In genomic region chr1:198829948-198830347, GRCh38 we compare ENCODE assay signal across 13 cellular contexts.
DNase-seq lines count a peak whose midpoint lies in the region; ATAC-seq and TF ChIP-seq lines count a peak whose summit lies in the region.
"Had no signal": no experiment of that assay in that cellular context is flagged by ENCODE, and none has a peak within 500 bp of the region (broad histone marks: within the 10 kb centered on the region; RNA-seq: fewer than 3 reads in every experiment).

No MANE protein-coding gene starts in this region.

- CTCF ChIA-PET in OCI-LY7 (lab: Charles Lee; ENCODE audit: unreplicated experiment): no interaction called here
- CTCF ChIA-PET in activated CD8-positive, alpha-beta memory T cell treated with anti-CD3 and anti-CD28 coated beads, Interleukin-2, amount 10 ng/mL, durations not matched to agents 7 days and 5 days (lab: Charles Lee): no interaction called here
- CTCF ChIA-PET in activated CD4-positive, alpha-beta memory T cell treated with anti-CD3 and anti-CD28 coated beads for 36 hours (lab: Charles Lee): interaction anchor here (2.1 kb wide), 1 partner anchor 283 kb away, joined by 6 read pairs; no protein-coding TSS in a partner anchor

- H3K79me2 ChIP-seq in OCI-LY7 (ENCODE audit: insufficient read depth, low read depth, low read length): no peaks in the 10 kb centered on the region
- H3K79me2 ChIP-seq in osteoblast (ENCODE audit: insufficient read depth, low read length): no peaks in the 10 kb centered on the region

- BruUV-seq in OCI-LY7 (replicated peaks; lab: Mats Ljungman, UMichigan): no TSS peak

- H3K9me3 Mint-ChIP-seq in activated CD8-positive, alpha-beta memory T cell treated with anti-CD3 and anti-CD28 coated beads, Interleukin-2, amount 10 ng/mL, durations not matched to agents 7 days and 5 days (ENCODE audit: low read depth): no peaks in the 10 kb centered on the region
- H3K9me3 Mint-ChIP-seq in activated CD4-positive, alpha-beta memory T cell treated with anti-CD3 and anti-CD28 coated beads for 36 hours: no peaks in the 10 kb centered on the region
- H3K9me3 Mint-ChIP-seq: central memory CD8-positive, alpha-beta T cell; IgD-negative memory B cell; T-cell had no signal

- no peaks in the 10 kb centered on the region for H3K9me3 ChIP-seq in OCI-LY7 (ENCODE audit: low read length)
- H3K9me3 ChIP-seq in osteoblast (ENCODE audit: low read depth, low read length): no peaks in the 10 kb centered on the region
- no peaks in the 10 kb centered on the region for H3K9me3 ChIP-seq in HAP-1
- H3K9me3 ChIP-seq: neutrophil had no signal

- H3K27ac Mint-ChIP-seq in activated CD8-positive, alpha-beta memory T cell treated with anti-CD3 and anti-CD28 coated beads, Interleukin-2, amount 10 ng/mL, durations not matched to agents 7 days and 5 days: no peak overlapping the region
- no peak overlapping the region for H3K27ac Mint-ChIP-seq in activated CD4-positive, alpha-beta memory T cell treated with anti-CD3 and anti-CD28 coated beads for 36 hours
- H3K27ac Mint-ChIP-seq: IgD-negative memory B cell, T-cell had no signal

- H3K4me2 ChIP-seq in OCI-LY7 (ENCODE audit: low read length) (no peak overlapping the region), osteoblast (ENCODE audit: insufficient read depth, low read length) (no peak overlapping the region)

- DNase-seq in GM12864 (ENCODE audit: low read depth) (no peak), OCI-LY7 (ENCODE audit: low spot score) (no peak), epithelial cell of proximal tubule (ENCODE audit: low read depth) (no peak), osteoblast (ENCODE audit: insufficient read length, low spot score, missing footprints) (no peak), HAP-1 (ENCODE audit: low spot score in 2 of 2) (no peak)
- DNase-seq in activated CD8-positive, alpha-beta memory T cell treated with anti-CD3 and anti-CD28 coated beads, Interleukin-2, amount 10 ng/mL, durations not matched to agents 7 days and 5 days: no peak
- no peak for DNase-seq in activated CD4-positive, alpha-beta memory T cell treated with anti-CD3 and anti-CD28 coated beads for 36 hours
- DNase-seq: NCI-H510A; stimulated activated CD4-positive, alpha-beta T cell treated with anti-CD3 and anti-CD28 coated beads, Interleukin-4, amount 100 ng/mL, for 1 hour; T-cell had no signal

- POLR2A ChIA-PET in OCI-LY7 (lab: Charles Lee): no interaction called here
- POLR2A ChIA-PET in activated CD4-positive, alpha-beta memory T cell treated with anti-CD3 and anti-CD28 coated beads for 36 hours (lab: Charles Lee): no interaction called here

- no peak for ATAC-seq in activated CD8-positive, alpha-beta memory T cell treated with anti-CD3 and anti-CD28 coated beads, Interleukin-2, amount 10 ng/mL, durations not matched to agents 7 days and 5 days
- ATAC-seq: T-cell had no signal

- H3K4me3 ChIP-seq in GM12864 (ENCODE audit: low read depth, low read length) (no peak overlapping the region), OCI-LY7 (ENCODE audit: low read depth, low read length, poor library complexity, severe bottlenecking) (no peak overlapping the region), epithelial cell of proximal tubule (ENCODE audit: low read depth, low read length) (no peak overlapping the region), osteoblast (ENCODE audit: insufficient read depth, low read length) (no peak overlapping the region), HAP-1 (no peak overlapping the region)

- H3K27me3 Mint-ChIP-seq in activated CD8-positive, alpha-beta memory T cell treated with anti-CD3 and anti-CD28 coated beads, Interleukin-2, amount 10 ng/mL, durations not matched to agents 7 days and 5 days: no peaks in the 10 kb centered on the region
- no peaks in the 10 kb centered on the region for H3K27me3 Mint-ChIP-seq in activated CD4-positive, alpha-beta memory T cell treated with anti-CD3 and anti-CD28 coated beads for 36 hours
- H3K27me3 Mint-ChIP-seq: central memory CD8-positive, alpha-beta T cell; IgD-negative memory B cell had no signal

- H3K4me1 ChIP-seq in OCI-LY7 (ENCODE audit: insufficient read depth, low read length, poor library complexity, severe bottlenecking) (no peaks in the 10 kb centered on the region), osteoblast (ENCODE audit: insufficient read depth, low read length) (no peaks in the 10 kb centered on the region), HAP-1 (no peaks in the 10 kb centered on the region)

- no peaks in the 10 kb centered on the region for H3K36me3 ChIP-seq in OCI-LY7 (ENCODE audit: insufficient read depth, low read length)
- H3K36me3 ChIP-seq in osteoblast (ENCODE audit: insufficient read depth, low read length): no peaks in the 10 kb centered on the region
- H3K36me3 ChIP-seq in HAP-1 (replicated peaks): no peaks in the 10 kb centered on the region
- H3K36me3 ChIP-seq: neutrophil had no signal

- TF ChIP-seq CTCF in GM12864 (IDR thresholded peaks at IDR 0.05; ENCODE audit: low read depth, low read length, missing control alignments): peak; percentile 27
- TF ChIP-seq CTCF in OCI-LY7 (conservative IDR thresholded peaks at IDR 0.05; ENCODE audit: low read length): peak; percentile 38; the same call in 1 of the 2 replicates
- peak; percentile 53 for TF ChIP-seq CTCF in epithelial cell of proximal tubule (conservative IDR thresholded peaks at IDR 0.05; ENCODE audit: low read depth, low read length)
- TF ChIP-seq CTCF in osteoblast (IDR thresholded peaks at IDR 0.05; ENCODE audit: extremely low read depth, low read depth, low read length): peak; percentile 36

- H3K27me3 ChIP-seq in osteoblast (ENCODE audit: insufficient read depth, low read length) (no peaks in the 10 kb centered on the region), HAP-1 (ENCODE audit: low read depth) (no peaks in the 10 kb centered on the region)
- H3K27me3 ChIP-seq: neutrophil had no signal

- H3K27ac ChIP-seq in OCI-LY7 (ENCODE audit: low read depth, low read length, poor library complexity, severe bottlenecking) (no peak overlapping the region), osteoblast (ENCODE audit: low read depth, low read length) (no peak overlapping the region)
- H3K27ac ChIP-seq: neutrophil had no signal

- H4K20me1 ChIP-seq in OCI-LY7 (ENCODE audit: insufficient read depth, low read length) (no peaks in the 10 kb centered on the region), osteoblast (ENCODE audit: insufficient read depth, low read length) (no peaks in the 10 kb centered on the region)

- intact Hi-C loops in OCI-LY7 (cut with micrococcal nuclease; ENCODE audit: unreplicated experiment): no loop called here
- intact Hi-C loops in activated CD4-positive, alpha-beta memory T cell treated with anti-CD3 and anti-CD28 coated beads for 36 hours (cut with micrococcal nuclease): no loop called here

- H3K36me3 Mint-ChIP-seq in activated CD8-positive, alpha-beta memory T cell treated with anti-CD3 and anti-CD28 coated beads, Interleukin-2, amount 10 ng/mL, durations not matched to agents 7 days and 5 days: no peaks in the 10 kb centered on the region
- H3K36me3 Mint-ChIP-seq in activated CD4-positive, alpha-beta memory T cell treated with anti-CD3 and anti-CD28 coated beads for 36 hours: no peaks in the 10 kb centered on the region
- H3K36me3 Mint-ChIP-seq: IgD-negative memory B cell, T-cell had no signal

- no peaks in the 10 kb centered on the region for H3K9me2 ChIP-seq in OCI-LY7 (ENCODE audit: insufficient read depth, low read length)

- H2AFZ ChIP-seq in OCI-LY7 (ENCODE audit: low read length) (no peak overlapping the region), osteoblast (ENCODE audit: low read length) (no peak overlapping the region)

- H3K4me1 Mint-ChIP-seq in activated CD8-positive, alpha-beta memory T cell treated with anti-CD3 and anti-CD28 coated beads, Interleukin-2, amount 10 ng/mL, durations not matched to agents 7 days and 5 days: no peaks in the 10 kb centered on the region
- H3K4me1 Mint-ChIP-seq in activated CD4-positive, alpha-beta memory T cell treated with anti-CD3 and anti-CD28 coated beads for 36 hours (ENCODE audit: low read depth): no peaks in the 10 kb centered on the region
- H3K4me1 Mint-ChIP-seq: central memory CD8-positive, alpha-beta T cell; IgD-negative memory B cell had no signal

- H3K4me3 Mint-ChIP-seq in activated CD8-positive, alpha-beta memory T cell treated with anti-CD3 and anti-CD28 coated beads, Interleukin-2, amount 10 ng/mL, durations not matched to agents 7 days and 5 days: no peak overlapping the region
- H3K4me3 Mint-ChIP-seq in activated CD4-positive, alpha-beta memory T cell treated with anti-CD3 and anti-CD28 coated beads for 36 hours: no peak overlapping the region
- H3K4me3 Mint-ChIP-seq: central memory CD8-positive, alpha-beta T cell; IgD-negative memory B cell had no signal

- in situ Hi-C loops in HAP-1 (cut with MboI; ENCODE audit: low sequenced_read_pairs): no loop called here
